10 cellular contexts compared by ENCODE assay signal in genomic region chr11:73147771-73148681, GRCh38. TPM values are rescaled to one million over a fixed set of nuclear protein-coding genes. Genes with fewer than 3 reads are reported as not detected.
DNase-seq lines count a peak whose midpoint lies in the region; ATAC-seq, FAIRE-seq and TF ChIP-seq lines count a peak whose summit lies in the region.
"Had no signal": no experiment of that assay in that cellular context is flagged by ENCODE, and none has a peak within 500 bp of the region (broad histone marks: within the 10 kb centered on the region; RNA-seq: fewer than 3 reads in every experiment).

No MANE protein-coding gene starts in this region.

- no peak overlapping the region for H3K27ac ChIP-seq in HepG2 (ENCODE audit: extremely low read length, insufficient read depth, low read length)
- H3K27ac ChIP-seq in transverse colon = peak overlapping the region in 3 of 4 donors; percentile 34 to 54 (median 45)
- H3K27ac ChIP-seq in H9 (ENCODE audit: insufficient read length, low read depth, low read length) = no peak overlapping the region

- in situ Hi-C loops in HepG2 (cut with HindIII; ENCODE audit: extremely low pct_ligation_motif_present, low pct_unique_long_range_greater_than_20kb) (no loop called here), transverse colon (cut with MboI; ENCODE audit: low pct_ligation_motif_present in 1 of 4, low pct_unique_long_range_greater_than_20kb in 1 of 4, low sequenced_read_pairs in 3 of 4) (no loop called here)

- no peak overlapping the region for H2BK20ac ChIP-seq in H9 (ENCODE audit: low read depth, low read length, poor library complexity, severe bottlenecking)

- no peaks in the 10 kb centered on the region for H3K9me3 ChIP-seq in HepG2 (ENCODE audit: low read length)
- H3K9me3 ChIP-seq in transverse colon = no peaks in the 10 kb centered on the region
- H3K9me3 ChIP-seq in H9 (ENCODE audit: control insufficient read depth, low read depth, low read length) = no peaks in the 10 kb centered on the region

- H3T11ph ChIP-seq in H9 (ENCODE audit: low read length) = no peak overlapping the region

- H3K4me1 Mint-ChIP-seq in activated T-cell treated with anti-CD3 and anti-CD28 coated beads, Interleukin-2, amount 50 U/mL, for 24 hours (ENCODE audit: low read depth) = peaks cover 31% of the 10 kb centered on the region
- peaks cover 25 to 26% of the 10 kb centered on the region in 2 experiments for H3K4me1 Mint-ChIP-seq in H9

- no peak overlapping the region for H2BK5ac ChIP-seq in H9 (ENCODE audit: insufficient read length, low read length)

- H2AK5ac ChIP-seq in H9 (ENCODE audit: insufficient read length, low read length) = no peak overlapping the region

- H3K56ac ChIP-seq in H9 (ENCODE audit: insufficient read length, low read depth, low read length) = no peak overlapping the region

- TF ChIP-seq CTCF in HepG2 (CRISPR knock-in tag; IDR thresholded peaks at IDR 0.05) = no peak
- TF ChIP-seq CTCF in transverse colon (IDR thresholded peaks at IDR 0.05) = no peak
- no peak for TF ChIP-seq CTCF in H9 (conservative IDR thresholded peaks at IDR 0.05)

- H3K4ac ChIP-seq in H9 (ENCODE audit: low read depth, low read length) = no peak overlapping the region

- H3K4me1 ChIP-seq in HepG2 (ENCODE audit: insufficient read depth, low read length) = peaks cover 86% of the 10 kb centered on the region
- peaks cover 9 to 22% (median 18%) of the 10 kb centered on the region in 4 donors for H3K4me1 ChIP-seq in transverse colon
- no peaks in the 10 kb centered on the region for H3K4me1 ChIP-seq in H9 (ENCODE audit: insufficient read depth, low read length)

- no peak overlapping the region for H3K9ac ChIP-seq in HepG2 (ENCODE audit: insufficient read depth, low read depth, low read length)
- no peak overlapping the region for H3K9ac ChIP-seq in H9 (ENCODE audit: extremely low read depth, insufficient read length, low read length)

- ATAC-seq in HepG2 = no peak
- no peak for ATAC-seq in HG03039 (IDR thresholded peaks at IDR 0.05; ENCODE audit: unreplicated experiment)

- intact Hi-C loops in HepG2 (cut with micrococcal nuclease; ENCODE audit: unreplicated experiment) = no loop called here
- intact Hi-C loops in transverse colon (cut with DNase I; ENCODE audit: low total_unique reads) = no loop called here

- H3K79me1 ChIP-seq in H9 (ENCODE audit: insufficient read depth, low read depth, low read length, poor library complexity, severe bottlenecking) = no peaks in the 10 kb centered on the region

- no peak overlapping the region for H3K23ac ChIP-seq in H9 (ENCODE audit: insufficient read length, low read depth, low read length)

- no peak overlapping the region for H2BK15ac ChIP-seq in H9 (ENCODE audit: low read depth, low read length)

- no peak overlapping the region for H3K18ac ChIP-seq in H9 (ENCODE audit: insufficient read length, low read depth, low read length)

- no peaks in the 10 kb centered on the region for H3K79me2 ChIP-seq in HepG2 (ENCODE audit: insufficient read depth, low read length)
- no peaks in the 10 kb centered on the region for H3K79me2 ChIP-seq in H9 (ENCODE audit: insufficient read depth, low read length)

- no peak overlapping the region for H4K91ac ChIP-seq in H9 (ENCODE audit: insufficient read length, low read depth, low read length)

- H2BK120ac ChIP-seq in H9 (ENCODE audit: low read depth, low read length, poor library complexity, severe bottlenecking) = no peak overlapping the region

- H3K4me3 Mint-ChIP-seq in activated T-cell treated with anti-CD3 and anti-CD28 coated beads, Interleukin-2, amount 50 U/mL, for 24 hours = no peak overlapping the region
- H3K4me3 Mint-ChIP-seq in H9 = no peak overlapping the region
- H3K4me3 Mint-ChIP-seq: HFFc6 had no signal

- no peak overlapping the region for H4K5ac ChIP-seq in H9 (ENCODE audit: insufficient read length, low read depth, low read length)

- H3K4me2 ChIP-seq in HepG2 (ENCODE audit: low read depth, low read length) = no peak overlapping the region
- H3K4me2 ChIP-seq in H9 (ENCODE audit: insufficient read depth, insufficient read length, low read length) = no peak overlapping the region

- peak overlapping the region; percentile 34 for H3K27ac Mint-ChIP-seq in activated T-cell treated with anti-CD3 and anti-CD28 coated beads, Interleukin-2, amount 50 U/mL, for 24 hours
- no peak overlapping the region; a peak in 1 of 7 replicates for H3K27ac Mint-ChIP-seq in H9
- H3K27ac Mint-ChIP-seq: HFFc6 had no signal

- WGBS in HepG2 (ENCODE audit: low lambda C conversion rate) = 88% methylated on average over 10 of the region's 15 CpGs
- WGBS in transverse colon (ENCODE audit: low coverage in 1 of 2), 2 donors = 63% methylated on average over 15 of the region's 15 CpGs; no CpG with 5 or more reads in 1 of the 2 donors
- WGBS in H9 (ENCODE audit: extremely low coverage, insufficient read length, low lambda C conversion rate) = no CpG with 5 or more reads among the region's 15 CpGs

- no peaks in the 10 kb centered on the region for H3K27me3 ChIP-seq in HepG2 (ENCODE audit: control insufficient read depth in 1 of 2, insufficient read depth in 2 of 2, low read length in 2 of 2)
- no peaks in the 10 kb centered on the region for H3K27me3 ChIP-seq in transverse colon
- H3K27me3 ChIP-seq in H9 (ENCODE audit: insufficient read depth, low read length) = no peaks in the 10 kb centered on the region; the same call in 1 of the 2 replicates

- no peak overlapping the region for H2AFZ ChIP-seq in HepG2 (ENCODE audit: low read length)
- H2AFZ ChIP-seq in H9 (ENCODE audit: low read length) = no peak overlapping the region

- POLR2A ChIA-PET in HepG2 (lab: Yijun Ruan, JAX) = interaction anchor here (1.4 to 6.5 kb wide), 3 partner anchors 9 to 30 kb away, joined by 4 to 45 read pairs (median 8); no protein-coding TSS in a partner anchor

- H3K14ac ChIP-seq in H9 (ENCODE audit: insufficient read depth, low read length) = no peak overlapping the region

- H3K36me3 ChIP-seq in HepG2 (replicated peaks in 1 of 2; ENCODE audit: control insufficient read depth in 1 of 2, insufficient read depth in 2 of 2, low read length in 2 of 2) = no peaks in the 10 kb centered on the region
- H3K36me3 ChIP-seq in transverse colon = no peaks in the 10 kb centered on the region

- H3K23me2 ChIP-seq in H9 (ENCODE audit: insufficient read length, low read depth, low read length, poor library complexity, severe bottlenecking) = peaks cover under 1% of the 10 kb centered on the region

- no peak for TF ChIP-seq POLR2A in HepG2 (IDR thresholded peaks at IDR 0.05; ENCODE audit: insufficient read depth in 1 of 2, low read depth in 2 of 2, low read length in 2 of 2)
- no peak for TF ChIP-seq POLR2A in transverse colon (IDR thresholded peaks at IDR 0.05)

- H3K9me3 Mint-ChIP-seq in activated T-cell treated with anti-CD3 and anti-CD28 coated beads, Interleukin-2, amount 50 U/mL, for 24 hours = no peaks in the 10 kb centered on the region
- no peaks in the 10 kb centered on the region for H3K9me3 Mint-ChIP-seq in H9
- H3K9me3 Mint-ChIP-seq: HFFc6 had no signal

- no peak for TF ChIP-seq RAD21 in HepG2 (CRISPR knock-in tag; IDR thresholded peaks at IDR 0.05)

- FAIRE-seq in HepG2 (lab: Jason Lieb, UNC) = no peak

- no peak for TF ChIP-seq EP300 in HepG2 (IDR thresholded peaks at IDR 0.05; ENCODE audit: low read depth in 2 of 2, low read length in 2 of 2)
- TF ChIP-seq EP300 in HepG2 (CRISPR knock-in tag; IDR thresholded peaks at IDR 0.05; ENCODE audit: borderline replicate concordance) = no peak
- TF ChIP-seq EP300 in transverse colon (IDR thresholded peaks at IDR 0.05; ENCODE audit: low read depth) = no peak

- no peaks in the 10 kb centered on the region for H3K27me3 Mint-ChIP-seq in activated T-cell treated with anti-CD3 and anti-CD28 coated beads, Interleukin-2, amount 50 U/mL, for 24 hours
- peaks cover 14% of the 10 kb centered on the region for H3K27me3 Mint-ChIP-seq in H9 (ENCODE audit: low read depth)

- H2BK12ac ChIP-seq in H9 (ENCODE audit: insufficient read length, low read depth, low read length) = no peak overlapping the region

- H3K4me3 ChIP-seq in HepG2 (replicated peaks in 1 of 3; ENCODE audit: insufficient read depth in 1 of 3, low read depth in 2 of 3, low read length in 3 of 3) (no peak overlapping the region), transverse colon (no peak overlapping the region)

- no peak overlapping the region for H4K8ac ChIP-seq in H9 (replicated peaks; ENCODE audit: insufficient read length, low read depth, low read length)

- no peaks in the 10 kb centered on the region for H3K36me3 Mint-ChIP-seq in activated T-cell treated with anti-CD3 and anti-CD28 coated beads, Interleukin-2, amount 50 U/mL, for 24 hours (ENCODE audit: low read depth)
- H3K36me3 Mint-ChIP-seq in H9 (ENCODE audit: insufficient read depth in 1 of 3, low read depth in 3 of 3) = no peaks in the 10 kb centered on the region

- no peak for DNase-seq in activated T-cell treated with anti-CD3 and anti-CD28 coated beads, Interleukin-2, amount 50 U/mL, for 24 hours
- DNase-seq in activated T-cell treated with anti-CD3 and anti-CD28 coated beads, Interleukin-2, amount 50 U/mL, for 48 hours = no peak
- DNase-seq in amygdala (lab: John Stamatoyannopoulos, UW) (peak in 30 of 56 donors; percentile 14 to 72 (median 45)), HepG2 (ENCODE audit: low spot score) (no peak), transverse colon (no peak), H9 (no peak), HuH-7 (ENCODE audit: low spot score) (no peak)
- DNase-seq: AML-193, HFFc6 had no signal

- no TSS peak for BruUV-seq in HepG2 (replicated peaks; lab: Mats Ljungman, UMichigan)

- H4K20me1 ChIP-seq in HepG2 (ENCODE audit: insufficient read depth, low read length) (no peaks in the 10 kb centered on the region), H9 (ENCODE audit: control insufficient read depth, insufficient read depth, insufficient read length) (no peaks in the 10 kb centered on the region)

- CTCF ChIA-PET in HepG2 (lab: Yijun Ruan, JAX; ENCODE audit: low intra/inter-chr PET ratio, low total read pairs) = no interaction called here

RNA-seq across cellular contexts. Expression of gene FCHSD2, which starts 5.9 kb away (rescaled TPM):
- total RNA-seq in HepG2 (2016; rRNA removed; fragmentation: Illumina TruSeq; extraction: Trizol) (20.5 and 23.6 TPM in 2 replicates), transverse colon (10 to 100 TPM in 3 of 4 donors, 1 to 10 TPM in 1; 9.1 to 15.9 (median 15.0) TPM), H9 (2021) (17.8 and 19.2 TPM in 2 replicates)
- 36.4 and 45.6 TPM in 2 replicates for total RNA-seq in HepG2 (2016; cell fraction: cytosol; rRNA removed; fragmentation: Illumina TruSeq; extraction: Trizol; ENCODE audit: low read depth)
- 17.9 and 25.0 TPM in 2 replicates for total RNA-seq in HepG2 (2016; cell fraction: insoluble cytoplasmic fraction; rRNA removed; fragmentation: Illumina TruSeq; extraction: Trizol)
- total RNA-seq in HepG2 (2016; cell fraction: membrane; rRNA removed; fragmentation: Illumina TruSeq; extraction: Trizol) = 23.5 and 26.3 TPM in 2 replicates
- total RNA-seq in HepG2 (2016; cell fraction: nucleus; rRNA removed; fragmentation: Illumina TruSeq; extraction: Trizol) = 28.1 and 35.4 TPM in 2 replicates
- polyA plus RNA-seq in HepG2 (2011; rRNA removed) = 24.6 and 24.8 TPM in 2 replicates
- polyA plus RNA-seq in HepG2 (2011; cell fraction: cytosol; rRNA removed) = 14.0 and 18.1 TPM in 2 replicates
- polyA plus RNA-seq in HepG2 (2011; cell fraction: nucleus; rRNA removed) = 32.8 and 33.0 TPM in 2 replicates
- 20.0 and 26.1 TPM in 2 replicates for polyA plus RNA-seq in HepG2 (2012)
- 8.8 and 9.5 TPM in 2 replicates for polyA plus RNA-seq in HepG2 (2016; cell fraction: cytosol; fragmentation: Illumina TruSeq; extraction: Trizol; ENCODE audit: low read depth)
- polyA plus RNA-seq in HepG2 (2016; cell fraction: insoluble cytoplasmic fraction; fragmentation: Illumina TruSeq; extraction: Trizol; ENCODE audit: low read depth) = 27.6 and 28.5 TPM in 2 replicates
- polyA plus RNA-seq in HepG2 (2016; cell fraction: membrane; fragmentation: Illumina TruSeq; extraction: Trizol; ENCODE audit: low read depth) = 18.7 and 19.6 TPM in 2 replicates
- 50.7 and 53.8 TPM in 2 replicates for polyA plus RNA-seq in HepG2 (2016; cell fraction: nucleus; fragmentation: Illumina TruSeq; extraction: Trizol; ENCODE audit: insufficient read depth, low read depth)
- 9.0 and 22.4 TPM in 2 replicates for polyA minus RNA-seq in HepG2 (2011; rRNA and poly(A)+ RNA removed; ENCODE audit: low replicate concordance)
- polyA minus RNA-seq in HepG2 (2011; cell fraction: cytosol; rRNA and poly(A)+ RNA removed) = 21.3 and 25.2 TPM in 2 replicates
- polyA minus RNA-seq in HepG2 (2011; cell fraction: nucleus; rRNA and poly(A)+ RNA removed) = 51.1 and 62.9 TPM in 2 replicates

Comparison
In these comparisons a context has a peak if more than half of its experiments do, and no peak if none do; other contexts are left out.
1. DNase-seq: peak in amygdala (30 of 56); none in activated T-cell treated with anti-CD3 and anti-CD28 coated beads, Interleukin-2, amount 50 U/mL, for 24 hours (single experiment), activated T-cell treated with anti-CD3 and anti-CD28 coated beads, Interleukin-2, amount 50 U/mL, for 48 hours (0 of 2), HepG2 (single experiment), transverse colon (single experiment), H9 (single experiment) and HuH-7 (single experiment).
2. H3K27ac ChIP-seq: peak in transverse colon (3 of 4); none in HepG2 (single experiment) and H9 (single experiment).